In genomic region chr14:69693823-69694729, GRCh38 we compare ENCODE assay signal across 1 cellular context.
A peak's percentile ranks its signal among the peaks of the same experiment; 100 is the strongest.
TF ChIP-seq lines count a peak whose summit lies in the region.

No MANE protein-coding gene starts in this region.

TF ChIP-seq in K562, 482 proteins besides CTCF, POLR2A, EP300 and RAD21 (continued from another document):
- TF ChIP-seq ZBTB40 (IDR thresholded peaks at IDR 0.05) (peak; percentile 78), ZBTB40 (CRISPR knock-in tag; IDR thresholded peaks at IDR 0.05) (no peak), STAT5A (IDR thresholded peaks at IDR 0.05; ENCODE audit: borderline replicate concordance, low read length) (no peak), NFE2L1 (tag; IDR thresholded peaks at IDR 0.05; ENCODE audit: borderline replicate concordance, low read depth) (peak; percentile 40; the same call in 1 of the 2 replicates)
